In the genomic region with DNA sequence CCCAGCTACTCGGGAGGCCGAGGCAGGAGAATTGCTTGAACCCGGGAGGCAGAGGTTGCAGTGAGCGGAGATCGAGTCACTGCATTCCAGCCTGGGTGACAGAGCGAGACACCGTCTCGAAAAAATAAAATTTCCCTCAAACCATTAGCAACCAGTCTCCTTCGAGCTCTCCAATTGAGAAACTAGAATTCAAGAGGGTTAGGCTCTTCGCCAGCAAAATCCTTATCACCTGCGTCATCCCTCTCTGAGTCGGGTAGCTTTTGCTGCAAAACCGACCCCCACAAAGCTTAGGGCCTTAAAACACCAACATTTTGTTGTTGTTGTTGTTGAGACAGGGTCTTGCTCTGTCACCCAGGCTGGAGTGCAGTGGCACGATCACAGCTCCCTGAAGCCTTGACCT, we compare ENCODE assay signal across 33 cellular contexts.
"Had no signal": no experiment of that assay in that cellular context is flagged by ENCODE, and none has a peak within 500 bp of the region (broad histone marks: within the 10 kb centered on the region; RNA-seq: fewer than 3 reads in every experiment).

No MANE protein-coding gene starts in this region.

- H3K27me3 Mint-ChIP-seq: activated CD4-positive, alpha-beta memory T cell treated with anti-CD3 and anti-CD28 coated beads for 36 hours; activated CD4-positive, alpha-beta T cell treated with anti-CD3 and anti-CD28 coated beads for 36 hours; activated naive CD4-positive, alpha-beta T cell treated with anti-CD3 and anti-CD28 coated beads, Interleukin-2, amount 50 U/mL, for 24 hours; activated naive CD8-positive, alpha-beta T cell treated with anti-CD3 and anti-CD28 coated beads for 36 hours; activated naive CD8-positive, alpha-beta T cell treated with anti-CD3 and anti-CD28 coated beads, Interleukin-2, amount 50 U/mL, for 24 hours; central memory CD8-positive, alpha-beta T cell; dendritic cell treated with granulocyte-macrophage colony-stimulating factor and Interleukin-4, amounts not matched to agents 40 ng/mL and 50 ng/mL, for 4 days; T-helper 17 cell had no signal

- H3K4me1 Mint-ChIP-seq: activated CD4-positive, alpha-beta T cell treated with anti-CD3 and anti-CD28 coated beads for 36 hours; activated CD4-positive, alpha-beta T cell treated with anti-CD3 and anti-CD28 coated beads, Interleukin-2, amount 10 ng/mL, durations not matched to agents 24 days and 14 days; activated naive CD4-positive, alpha-beta T cell treated with anti-CD3 and anti-CD28 coated beads, Interleukin-2, amount 50 U/mL, for 24 hours; activated naive CD8-positive, alpha-beta T cell treated with anti-CD3 and anti-CD28 coated beads for 36 hours; activated naive CD8-positive, alpha-beta T cell treated with anti-CD3 and anti-CD28 coated beads, Interleukin-2, amount 50 U/mL, for 24 hours; central memory CD8-positive, alpha-beta T cell; endodermal cell; T-helper 17 cell had no signal

- H3K27ac Mint-ChIP-seq: activated CD4-positive, alpha-beta memory T cell treated with anti-CD3 and anti-CD28 coated beads for 36 hours; activated CD4-positive, alpha-beta T cell treated with anti-CD3 and anti-CD28 coated beads for 36 hours; activated CD4-positive, alpha-beta T cell treated with anti-CD3 and anti-CD28 coated beads, Interleukin-2, amount 10 ng/mL, durations not matched to agents 24 days and 14 days; activated CD8-positive, alpha-beta memory T cell treated with anti-CD3 and anti-CD28 coated beads, Interleukin-2, amount 10 ng/mL, durations not matched to agents 7 days and 5 days; activated CD8-positive, alpha-beta T cell treated with anti-CD3 and anti-CD28 coated beads, Interleukin-2, amount 10 ng/mL, durations not matched to agents 7 days and 5 days; activated naive CD4-positive, alpha-beta T cell treated with anti-CD3 and anti-CD28 coated beads for 36 hours; activated naive CD4-positive, alpha-beta T cell treated with anti-CD3 and anti-CD28 coated beads, Interleukin-2, amount 50 U/mL, for 24 hours; activated naive CD8-positive, alpha-beta T cell treated with anti-CD3 and anti-CD28 coated beads for 36 hours; activated naive CD8-positive, alpha-beta T cell treated with anti-CD3 and anti-CD28 coated beads, Interleukin-2, amount 50 U/mL, for 24 hours; activated T-helper 1 cell treated with anti-CD3 and anti-CD28 coated beads, Interleukin-12 subunit alpha, Interleukin-12 subunit beta, Interleukin-2, Interleukin-4 antibody, amounts not matched to agents 30 ng/mL and 10 ng/mL and 1 ng/mL, durations not matched to agents 14 hours and 24 hours and 36 hours; activated T-helper 2 cell treated with anti-CD3 and anti-CD28 coated beads, Interferon-gamma antibody, Interleukin-2, Interleukin-4, amounts not matched to agents 10 μg/mL and 5 μg/mL and 100 μg/mL, durations not matched to agents 14 hours and 24 hours and 36 hours; dendritic cell treated with granulocyte-macrophage colony-stimulating factor and Interleukin-4, amounts not matched to agents 40 ng/mL and 50 ng/mL, for 4 days; endodermal cell; T-helper 17 cell; T-helper 2 cell treated with Interferon-gamma antibody and Interleukin-4, amounts not matched to agents 5 μg/mL and 100 μg/mL, for 36 hours had no signal

- H3K36me3 ChIP-seq: adrenal gland, ascending aorta, brain microvascular endothelial cell, gastroesophageal sphincter had no signal

- H3K4me3 Mint-ChIP-seq: activated CD4-positive, alpha-beta memory T cell treated with anti-CD3 and anti-CD28 coated beads for 36 hours; activated CD4-positive, alpha-beta T cell treated with anti-CD3 and anti-CD28 coated beads for 36 hours; activated CD4-positive, alpha-beta T cell treated with anti-CD3 and anti-CD28 coated beads, Interleukin-2, amount 10 ng/mL, durations not matched to agents 24 days and 14 days; activated CD8-positive, alpha-beta memory T cell treated with anti-CD3 and anti-CD28 coated beads, Interleukin-2, amount 10 ng/mL, durations not matched to agents 7 days and 5 days; activated CD8-positive, alpha-beta T cell treated with anti-CD3 and anti-CD28 coated beads, Interleukin-2, amount 10 ng/mL, durations not matched to agents 7 days and 5 days; activated naive CD4-positive, alpha-beta T cell treated with anti-CD3 and anti-CD28 coated beads for 36 hours; activated naive CD4-positive, alpha-beta T cell treated with anti-CD3 and anti-CD28 coated beads, Interleukin-2, amount 50 U/mL, for 24 hours; activated naive CD8-positive, alpha-beta T cell treated with anti-CD3 and anti-CD28 coated beads for 36 hours; activated naive CD8-positive, alpha-beta T cell treated with anti-CD3 and anti-CD28 coated beads, Interleukin-2, amount 50 U/mL, for 24 hours; activated T-helper 1 cell treated with anti-CD3 and anti-CD28 coated beads, Interleukin-12 subunit alpha, Interleukin-12 subunit beta, Interleukin-2, Interleukin-4 antibody, amounts not matched to agents 30 ng/mL and 10 ng/mL and 1 ng/mL, durations not matched to agents 14 hours and 24 hours and 36 hours; central memory CD8-positive, alpha-beta T cell; dendritic cell treated with granulocyte-macrophage colony-stimulating factor and Interleukin-4, amounts not matched to agents 40 ng/mL and 50 ng/mL, for 4 days; endodermal cell; T-helper 17 cell; T-helper 2 cell treated with Interferon-gamma antibody and Interleukin-4, amounts not matched to agents 5 μg/mL and 100 μg/mL, for 36 hours had no signal

- H3K27me3 ChIP-seq: ascending aorta, brain microvascular endothelial cell, gastroesophageal sphincter had no signal

- H3K9me3 Mint-ChIP-seq: activated CD4-positive, alpha-beta memory T cell treated with anti-CD3 and anti-CD28 coated beads for 36 hours; activated CD4-positive, alpha-beta T cell treated with anti-CD3 and anti-CD28 coated beads, Interleukin-2, amount 10 ng/mL, durations not matched to agents 24 days and 14 days; activated naive CD4-positive, alpha-beta T cell treated with anti-CD3 and anti-CD28 coated beads for 36 hours; activated naive CD4-positive, alpha-beta T cell treated with anti-CD3 and anti-CD28 coated beads, Interleukin-2, amount 50 U/mL, for 24 hours; activated naive CD8-positive, alpha-beta T cell treated with anti-CD3 and anti-CD28 coated beads, Interleukin-2, amount 50 U/mL, for 24 hours; activated T-helper 1 cell treated with anti-CD3 and anti-CD28 coated beads, Interleukin-12 subunit alpha, Interleukin-12 subunit beta, Interleukin-2, Interleukin-4 antibody, amounts not matched to agents 30 ng/mL and 10 ng/mL and 1 ng/mL, durations not matched to agents 14 hours and 24 hours and 36 hours; activated T-helper 2 cell treated with anti-CD3 and anti-CD28 coated beads, Interferon-gamma antibody, Interleukin-2, Interleukin-4, amounts not matched to agents 10 μg/mL and 5 μg/mL and 100 μg/mL, durations not matched to agents 14 hours and 24 hours and 36 hours; central memory CD8-positive, alpha-beta T cell; dendritic cell treated with granulocyte-macrophage colony-stimulating factor and Interleukin-4, amounts not matched to agents 40 ng/mL and 50 ng/mL, for 4 days had no signal

- H3K27ac ChIP-seq: adrenal gland, ascending aorta, brain microvascular endothelial cell, coronary artery, dorsolateral prefrontal cortex, gastroesophageal sphincter had no signal

- H3K4me3 ChIP-seq: adrenal gland, ascending aorta, coronary artery, dorsolateral prefrontal cortex, gastroesophageal sphincter had no signal

- ATAC-seq: activated CD4-positive, alpha-beta T cell treated with anti-CD3 and anti-CD28 coated beads for 36 hours; activated CD8-positive, alpha-beta memory T cell treated with anti-CD3 and anti-CD28 coated beads, Interleukin-2, amount 10 ng/mL, durations not matched to agents 7 days and 5 days; activated CD8-positive, alpha-beta T cell treated with anti-CD3 and anti-CD28 coated beads, Interleukin-2, amount 10 ng/mL, durations not matched to agents 7 days and 5 days; activated naive CD8-positive, alpha-beta T cell treated with anti-CD3 and anti-CD28 coated beads, Interleukin-2, amount 50 U/mL, for 24 hours; esophagus mucosa; gastroesophageal sphincter; T-helper 17 cell had no signal

- FAIRE-seq: bronchial epithelial cell had no signal

- H3K36me3 Mint-ChIP-seq: activated CD4-positive, alpha-beta memory T cell treated with anti-CD3 and anti-CD28 coated beads for 36 hours; activated naive CD4-positive, alpha-beta T cell treated with anti-CD3 and anti-CD28 coated beads, Interleukin-2, amount 50 U/mL, for 24 hours; activated naive CD8-positive, alpha-beta T cell treated with anti-CD3 and anti-CD28 coated beads for 36 hours had no signal

- H3K4me1 ChIP-seq: ascending aorta, gastroesophageal sphincter had no signal

- H3K9me3 ChIP-seq: adrenal gland, ascending aorta, gastroesophageal sphincter had no signal

- DNase-seq: activated CD4-positive, alpha-beta memory T cell treated with anti-CD3 and anti-CD28 coated beads for 36 hours; activated CD4-positive, alpha-beta T cell treated with anti-CD3 and anti-CD28 coated beads for 36 hours; activated CD4-positive, alpha-beta T cell treated with anti-CD3 and anti-CD28 coated beads, Interleukin-2, amount 10 ng/mL, durations not matched to agents 24 days and 14 days; activated CD4-positive, CD25-positive, alpha-beta regulatory T cell; activated CD4-positive, CD25-positive, alpha-beta regulatory T cell treated with anti-CD3 and anti-CD28 coated beads, Interleukin-2, amount 50 U/mL, for 72 hours; activated CD8-positive, alpha-beta memory T cell treated with anti-CD3 and anti-CD28 coated beads, Interleukin-2, amount 10 ng/mL, durations not matched to agents 7 days and 5 days; activated CD8-positive, alpha-beta memory T cell treated with anti-CD3 and anti-CD28 coated beads, Interleukin-2, amount 50 U/mL, for 4 hours; activated CD8-positive, alpha-beta T cell treated with anti-CD3 and anti-CD28 coated beads, Interleukin-2, amount 10 ng/mL, durations not matched to agents 7 days and 5 days; activated effector memory CD4-positive, alpha-beta T cell treated with anti-CD3 and anti-CD28 coated beads, Interleukin-2, amount 50 U/mL, for 16 hours; activated naive CD4-positive, alpha-beta T cell treated with anti-CD3 and anti-CD28 coated beads for 36 hours; activated naive CD8-positive, alpha-beta T cell treated with anti-CD3 and anti-CD28 coated beads for 36 hours; activated naive CD8-positive, alpha-beta T cell treated with anti-CD3 and anti-CD28 coated beads, Interleukin-2, amount 50 U/mL, for 24 hours; activated T-cell treated with anti-CD3 and anti-CD28 coated beads, Interleukin-2, amount 50 U/mL, for 1 hour; brain microvascular endothelial cell; dorsolateral prefrontal cortex; effector memory CD4-positive, alpha-beta T cell; endodermal cell; foreskin melanocyte; T-helper 1 cell; T-helper 17 cell; T1000 had no signal
